Comparison of ENCODE assay signal across 8 cellular contexts in the genomic region with DNA sequence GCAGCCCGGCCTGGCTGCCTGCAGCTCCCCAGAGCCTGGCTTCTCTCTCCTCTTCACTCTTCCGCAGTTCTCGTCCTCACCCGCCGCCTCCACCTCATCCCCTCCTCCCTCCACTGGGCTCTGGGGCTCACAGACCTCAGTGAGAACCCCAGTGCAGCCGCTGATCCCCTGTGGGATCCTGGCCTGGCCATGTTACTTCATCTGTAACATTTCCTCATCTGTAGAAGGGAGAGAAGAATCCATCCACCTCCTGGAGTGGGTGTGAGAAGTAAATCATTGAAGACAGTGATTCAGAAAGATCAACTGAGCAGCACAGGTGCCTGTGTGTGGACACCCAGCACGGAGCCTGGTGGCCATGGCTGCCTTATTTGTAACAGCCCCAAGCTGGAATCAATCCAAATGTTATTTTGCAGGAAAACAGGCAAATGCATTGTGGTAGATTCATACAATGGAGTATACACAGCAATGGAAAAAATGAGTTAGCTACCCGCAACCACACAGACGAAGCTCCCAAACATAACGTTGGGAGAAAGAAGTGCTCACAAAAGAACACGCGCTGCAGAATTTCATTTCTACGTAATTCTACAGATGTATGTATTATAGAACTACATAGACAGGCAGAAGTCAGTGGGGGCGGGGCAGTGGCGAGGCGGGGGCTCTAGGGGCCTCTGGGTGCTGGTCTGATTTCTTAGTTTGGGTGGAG. TPM values are rescaled to one million over a fixed set of nuclear protein-coding genes. Genes with fewer than 3 reads are reported as not detected.
DNase-seq lines count a peak whose midpoint lies in the region; ATAC-seq and TF ChIP-seq lines count a peak whose summit lies in the region.

No MANE protein-coding gene starts in this region.

- H4K20me1 ChIP-seq in MM.1S (ENCODE audit: insufficient read depth, low read length), result no peaks in the 10 kb centered on the region

- H3K4me1 Mint-ChIP-seq in natural killer cell treated with Interleukin-12 subunit alpha and Interleukin-12 subunit beta and Interleukin-15 and Interleukin-18, amount 100 ng/mL, for 72 hours (ENCODE audit: low read depth in 2 of 2), result peaks cover 89% of the 10 kb centered on the region in 2 donors

- intact Hi-C loops in left lung (cut with DNase I), result no loop called here
- intact Hi-C loops in ascending aorta (cut with DNase I), result no loop called here

- H3K27ac ChIP-seq in MM.1S (ENCODE audit: low read length) (peak overlapping the region; percentile 98), left lung (peak overlapping the region in 1 of 2 donors; percentile 57), ascending aorta (peak overlapping the region in 1 of 2 donors; percentile 1)

- H3K9ac ChIP-seq in MM.1S (ENCODE audit: low read length), result peak overlapping the region; percentile 73

- DNase-seq in Caki2 (ENCODE audit: low read depth) (peak; percentile 73), MM.1S (no peak), astrocyte of the hippocampus (ENCODE audit: low read depth, low spot score) (peak; percentile 42), iPS-NIHi11 (ENCODE audit: low spot score) (no peak), left lung (no peak), ascending aorta (ENCODE audit: low spot score in 2 of 2) (no peak)
- DNase-seq in natural killer cell treated with Interleukin-12 subunit alpha and Interleukin-12 subunit beta and Interleukin-15 and Interleukin-18, amount 100 ng/mL, for 72 hours (ENCODE audit: low spot score), result no peak

- no peaks in the 10 kb centered on the region for H3K9me3 Mint-ChIP-seq in natural killer cell treated with Interleukin-12 subunit alpha and Interleukin-12 subunit beta and Interleukin-15 and Interleukin-18, amount 100 ng/mL, for 72 hours

- in situ Hi-C loops in Caki2 (cut with HindIII; ENCODE audit: low pct_unique_long_range_greater_than_20kb, low sequenced_read_pairs), result no loop called here

- H3K36me3 ChIP-seq in MM.1S (replicated peaks; ENCODE audit: insufficient read depth, low read length) (no peaks in the 10 kb centered on the region), left lung (peaks cover 0 to 48% of the 10 kb centered on the region in 2 donors), ascending aorta (no peaks in the 10 kb centered on the region)

- H3K4me1 ChIP-seq in MM.1S (ENCODE audit: low read length), result peaks cover 94% of the 10 kb centered on the region
- H3K4me1 ChIP-seq in left lung, result peaks cover 0 to 100% of the 10 kb centered on the region in 2 donors
- H3K4me1 ChIP-seq in ascending aorta, result no peaks in the 10 kb centered on the region

- peaks cover 90% of the 10 kb centered on the region for H3K79me2 ChIP-seq in MM.1S (ENCODE audit: low read length)

- H3K27ac Mint-ChIP-seq in natural killer cell treated with Interleukin-12 subunit alpha and Interleukin-12 subunit beta and Interleukin-15 and Interleukin-18, amount 100 ng/mL, for 72 hours, result peak overlapping the region; percentile 98 to 100

- H3K4me3 ChIP-seq in MM.1S (ENCODE audit: low read length) (peak overlapping the region; percentile 16; the same call in 1 of the 2 replicates), left lung (peak overlapping the region in 1 of 2 donors; percentile 4), ascending aorta (no peak overlapping the region)

- peaks cover 99% of the 10 kb centered on the region for H3F3A ChIP-seq in MM.1S (ENCODE audit: insufficient read depth, low read length)

- H3K9me3 ChIP-seq in MM.1S (replicated peaks; ENCODE audit: insufficient read depth, low read length), result no peaks in the 10 kb centered on the region
- no peaks in the 10 kb centered on the region for H3K9me3 ChIP-seq in left lung
- no peaks in the 10 kb centered on the region for H3K9me3 ChIP-seq in ascending aorta

- TF ChIP-seq CTCF in MM.1S (IDR thresholded peaks at IDR 0.05; ENCODE audit: low read length) (no peak), left lung (IDR thresholded peaks at IDR 0.05) (no peak), ascending aorta (IDR thresholded peaks at IDR 0.05) (no peak)

- no peaks in the 10 kb centered on the region for H3K27me3 Mint-ChIP-seq in natural killer cell treated with Interleukin-12 subunit alpha and Interleukin-12 subunit beta and Interleukin-15 and Interleukin-18, amount 100 ng/mL, for 72 hours

- peaks cover 6% of the 10 kb centered on the region for H3K36me3 Mint-ChIP-seq in natural killer cell treated with Interleukin-12 subunit alpha and Interleukin-12 subunit beta and Interleukin-15 and Interleukin-18, amount 100 ng/mL, for 72 hours

- H3K9me2 ChIP-seq in MM.1S (replicated peaks; ENCODE audit: insufficient read depth, low read length), result no peaks in the 10 kb centered on the region

- ATAC-seq in natural killer cell treated with Interleukin-12 subunit alpha and Interleukin-12 subunit beta and Interleukin-15 and Interleukin-18, amount 100 ng/mL, for 72 hours, result no peak
- ATAC-seq in HG02642 (IDR thresholded peaks at IDR 0.05; ENCODE audit: poor library complexity, unreplicated experiment) (no peak), left lung (no peak)

- no peak overlapping the region for H2AFZ ChIP-seq in MM.1S (ENCODE audit: low read length)

- peak overlapping the region; percentile 94 for H3K4me2 ChIP-seq in MM.1S (ENCODE audit: low read depth, low read length)

- peak overlapping the region; percentile 81 for H3K4me3 Mint-ChIP-seq in natural killer cell treated with Interleukin-12 subunit alpha and Interleukin-12 subunit beta and Interleukin-15 and Interleukin-18, amount 100 ng/mL, for 72 hours

- no peaks in the 10 kb centered on the region for H3K27me3 ChIP-seq in MM.1S (replicated peaks; ENCODE audit: insufficient read depth, low read length)
- no peaks in the 10 kb centered on the region for H3K27me3 ChIP-seq in left lung
- H3K27me3 ChIP-seq in ascending aorta, result no peaks in the 10 kb centered on the region

RNA-seq across cellular contexts. Expression of gene LAPTM5, which starts 8.7 kb away (rescaled TPM):
- total RNA-seq in Caki2 (2014; rRNA removed; shearing (Covaris generic); ENCODE audit: low replicate concordance), result 0.14 and 0.17 TPM in 2 replicates
- 100 to 1,000 TPM; 150 to 153 TPM for total RNA-seq in natural killer cell treated with Interleukin-12 subunit alpha and Interleukin-12 subunit beta and Interleukin-15 and Interleukin-18, amount 100 ng/mL, for 72 hours
- total RNA-seq in left lung, result 100 to 1,000 TPM; 185 to 513 TPM
- total RNA-seq in ascending aorta, result 56.1 TPM

RNA-seq across cellular contexts. Expression of gene MATN1, which starts 25.5 kb away (rescaled TPM):
- not detected in 2 replicates for total RNA-seq in Caki2 (2014; rRNA removed; shearing (Covaris generic); ENCODE audit: low replicate concordance)
- total RNA-seq in natural killer cell treated with Interleukin-12 subunit alpha and Interleukin-12 subunit beta and Interleukin-15 and Interleukin-18, amount 100 ng/mL, for 72 hours, result 1 to 10 TPM in 1 of 2 donors, under 1 TPM in 1; 0.31 to 1.1 TPM
- under 1 TPM in 1 of 2 donors, not detected in 1; 0.08 TPM for total RNA-seq in left lung
- total RNA-seq in ascending aorta, result 0.85 TPM

Comparison
In these comparisons a context has a peak if more than half of its experiments do, and no peak if none do; other contexts are left out.
1. DNase-seq: peak in Caki2 (single experiment) and astrocyte of the hippocampus (single experiment); none in MM.1S (single experiment), natural killer cell treated with Interleukin-12 subunit alpha and Interleukin-12 subunit beta and Interleukin-15 and Interleukin-18, amount 100 ng/mL, for 72 hours (single experiment), iPS-NIHi11 (single experiment), left lung (0 of 2) and ascending aorta (0 of 2).
2. RNA of gene LAPTM5, which starts 8.7 kb away (total RNA-seq): 185 to 513 TPM in left lung, 150 to 153 TPM in natural killer cell treated with Interleukin-12 subunit alpha and Interleukin-12 subunit beta and Interleukin-15 and Interleukin-18, amount 100 ng/mL, for 72 hours and 56.1 TPM in ascending aorta (single experiment); 0.14 to 0.17 TPM in Caki2; every median in the first group is over 10 times any median in the second.